In the genomic region with DNA sequence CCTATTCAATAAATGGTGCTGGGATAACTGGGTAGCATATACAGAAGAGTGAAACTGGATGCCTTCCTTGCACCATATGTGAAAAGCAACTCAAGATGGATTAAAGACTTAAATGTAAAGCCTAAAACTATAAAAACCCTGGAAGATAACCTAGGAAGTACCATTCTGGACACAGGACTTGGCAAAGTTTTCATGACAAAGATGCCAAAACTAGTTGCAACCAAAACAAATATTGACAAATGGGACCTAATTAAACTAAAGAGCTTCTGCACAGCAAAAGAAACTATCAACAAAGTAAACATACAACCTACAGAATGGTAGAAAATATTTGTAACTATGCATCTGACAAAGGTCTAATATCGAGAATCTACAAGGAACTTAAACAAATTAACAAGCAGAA, we compare ENCODE assay signal across 9 cellular contexts.
"Had no signal": no experiment of that assay in that cellular context is flagged by ENCODE, and none has a peak within 500 bp of the region (broad histone marks: within the 10 kb centered on the region; RNA-seq: fewer than 3 reads in every experiment).

No MANE protein-coding gene starts in this region.

- H3K27ac ChIP-seq: GM23248 had no signal

- DNase-seq: GM23248, GOT3, H7, H9, HCEC 1CT, HFFc6 had no signal

- H3K4me1 ChIP-seq: HAP-1 had no signal

- ATAC-seq: GM23338, HCT116 had no signal

- H3K9me3 ChIP-seq: HAP-1 had no signal

- H3K4me3 ChIP-seq: GM23248, GM23338, HAP-1 had no signal

- H3K36me3 ChIP-seq: HAP-1 had no signal
